In the genomic region with DNA sequence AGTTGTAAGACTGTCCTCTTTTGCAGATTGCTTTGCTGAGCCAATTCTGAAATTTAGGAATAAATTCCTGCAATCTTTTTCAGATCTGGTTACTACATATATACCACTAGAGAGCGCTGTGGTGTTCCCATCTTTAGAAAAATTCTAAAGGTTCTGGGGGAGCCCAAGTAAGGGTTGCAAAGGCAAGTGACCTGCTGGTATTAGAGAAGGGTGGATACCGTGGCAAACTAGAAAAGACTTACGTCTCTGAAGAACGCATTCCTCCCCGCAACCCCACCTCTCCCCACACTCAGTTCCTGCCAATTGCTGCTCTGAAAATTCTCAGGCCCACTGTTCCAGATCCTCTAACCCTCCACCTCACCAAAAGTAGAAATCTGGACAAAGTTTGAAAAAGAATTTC, we compare ENCODE assay signal across 1 cellular context.
TF ChIP-seq lines count a peak whose summit lies in the region.

No MANE protein-coding gene starts in this region.

TF ChIP-seq in K562, 482 proteins besides CTCF, POLR2A, EP300 and RAD21 (continued from another document and continues in another):
- no peak for TF ChIP-seq BHLHE40 (IDR thresholded peaks at IDR 0.05; ENCODE audit: low read length)
- TF ChIP-seq TAL1 (IDR thresholded peaks at IDR 0.05), result no peak
- no peak for TF ChIP-seq TCF7 (IDR thresholded peaks at IDR 0.05; ENCODE audit: borderline replicate concordance)
- no peak for TF ChIP-seq SRSF7 (optimal IDR thresholded peaks at IDR 0.05; ENCODE audit: low read depth, low read length)
- TF ChIP-seq PML (IDR thresholded peaks at IDR 0.05; ENCODE audit: low read length), result no peak
- no peak for TF ChIP-seq ZNF184 (CRISPR knock-in tag; IDR thresholded peaks at IDR 0.05)
- no peak for TF ChIP-seq GATAD2A (IDR thresholded peaks at IDR 0.05)
- no peak for TF ChIP-seq RBM15 (IDR thresholded peaks at IDR 0.05; ENCODE audit: insufficient read depth, low read length)
- no peak for TF ChIP-seq BRCA1 (IDR thresholded peaks at IDR 0.05)
- TF ChIP-seq BRCA1 (CRISPR knock-in tag; IDR thresholded peaks at IDR 0.05), result no peak
- TF ChIP-seq TEAD1 (CRISPR knock-in tag; IDR thresholded peaks at IDR 0.05), result peak; percentile 68 to 81; a peak in 3 of 4 replicates
- TF ChIP-seq MYC (IDR thresholded peaks at IDR 0.05; ENCODE audit: low read depth, low read length), result 0 out of 2 replicates have a peak, but pooled peaks have one; percentile 30
- TF ChIP-seq MYC (CRISPR knock-in tag; IDR thresholded peaks at IDR 0.05; ENCODE audit: borderline replicate concordance, low read depth), result no peak
- TF ChIP-seq, protein P1, sequence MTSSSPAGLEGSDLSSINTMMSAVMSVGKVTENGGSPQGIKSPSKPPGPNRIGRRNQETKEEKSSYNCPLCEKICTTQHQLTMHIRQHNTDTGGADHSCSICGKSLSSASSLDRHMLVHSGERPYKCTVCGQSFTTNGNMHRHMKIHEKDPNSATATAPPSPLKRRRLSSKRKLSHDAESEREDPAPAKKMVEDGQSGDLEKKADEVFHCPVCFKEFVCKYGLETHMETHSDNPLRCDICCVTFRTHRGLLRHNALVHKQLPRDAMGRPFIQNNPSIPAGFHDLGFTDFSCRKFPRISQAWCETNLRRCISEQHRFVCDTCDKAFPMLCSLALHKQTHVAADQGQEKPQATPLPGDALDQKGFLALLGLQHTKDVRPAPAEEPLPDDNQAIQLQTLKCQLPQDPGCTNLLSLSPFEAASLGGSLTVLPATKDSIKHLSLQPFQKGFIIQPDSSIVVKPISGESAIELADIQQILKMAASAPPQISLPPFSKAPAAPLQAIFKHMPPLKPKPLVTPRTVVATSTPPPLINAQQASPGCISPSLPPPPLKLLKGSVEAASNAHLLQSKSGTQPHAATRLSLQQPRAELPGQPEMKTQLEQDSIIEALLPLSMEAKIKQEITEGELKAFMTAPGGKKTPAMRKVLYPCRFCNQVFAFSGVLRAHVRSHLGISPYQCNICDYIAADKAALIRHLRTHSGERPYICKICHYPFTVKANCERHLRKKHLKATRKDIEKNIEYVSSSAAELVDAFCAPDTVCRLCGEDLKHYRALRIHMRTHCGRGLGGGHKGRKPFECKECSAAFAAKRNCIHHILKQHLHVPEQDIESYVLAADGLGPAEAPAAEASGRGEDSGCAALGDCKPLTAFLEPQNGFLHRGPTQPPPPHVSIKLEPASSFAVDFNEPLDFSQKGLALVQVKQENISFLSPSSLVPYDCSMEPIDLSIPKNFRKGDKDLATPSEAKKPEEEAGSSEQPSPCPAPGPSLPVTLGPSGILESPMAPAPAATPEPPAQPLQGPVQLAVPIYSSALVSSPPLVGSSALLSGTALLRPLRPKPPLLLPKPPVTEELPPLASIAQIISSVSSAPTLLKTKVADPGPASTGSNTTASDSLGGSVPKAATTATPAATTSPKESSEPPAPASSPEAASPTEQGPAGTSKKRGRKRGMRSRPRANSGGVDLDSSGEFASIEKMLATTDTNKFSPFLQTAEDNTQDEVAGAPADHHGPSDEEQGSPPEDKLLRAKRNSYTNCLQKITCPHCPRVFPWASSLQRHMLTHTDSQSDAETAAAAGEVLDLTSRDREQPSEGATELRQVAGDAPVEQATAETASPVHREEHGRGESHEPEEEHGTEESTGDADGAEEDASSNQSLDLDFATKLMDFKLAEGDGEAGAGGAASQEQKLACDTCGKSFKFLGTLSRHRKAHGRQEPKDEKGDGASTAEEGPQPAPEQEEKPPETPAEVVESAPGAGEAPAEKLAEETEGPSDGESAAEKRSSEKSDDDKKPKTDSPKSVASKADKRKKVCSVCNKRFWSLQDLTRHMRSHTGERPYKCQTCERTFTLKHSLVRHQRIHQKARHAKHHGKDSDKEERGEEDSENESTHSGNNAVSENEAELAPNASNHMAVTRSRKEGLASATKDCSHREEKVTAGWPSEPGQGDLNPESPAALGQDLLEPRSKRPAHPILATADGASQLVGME (CRISPR knock-in tag; IDR thresholded peaks at IDR 0.05), result no peak
- TF ChIP-seq ZNF57 (CRISPR knock-in tag; IDR thresholded peaks at IDR 0.05), result no peak
- peak; percentile 25 for TF ChIP-seq HDAC3 (IDR thresholded peaks at IDR 0.05; ENCODE audit: borderline replicate concordance, partially characterized antibody)
- TF ChIP-seq SIN3B (IDR thresholded peaks at IDR 0.05; ENCODE audit: low read depth), result no peak
- TF ChIP-seq RNF2 (IDR thresholded peaks at IDR 0.05), result no peak
- TF ChIP-seq CREB1 (IDR thresholded peaks at IDR 0.05), result no peak
- TF ChIP-seq CREB1 (CRISPR knock-in tag; IDR thresholded peaks at IDR 0.05), result no peak
- no peak for TF ChIP-seq RCOR1 (IDR thresholded peaks at IDR 0.05; ENCODE audit: borderline replicate concordance in 1 of 2, low read depth in 2 of 2, low read length in 2 of 2)
- no peak for TF ChIP-seq SMARCA4 (IDR thresholded peaks at IDR 0.05)
- TF ChIP-seq ZBED1 (IDR thresholded peaks at IDR 0.05), result no peak
- TF ChIP-seq ZNF551 (CRISPR knock-in tag; IDR thresholded peaks at IDR 0.05), result no peak
- no peak for TF ChIP-seq TRIM25 (IDR thresholded peaks at IDR 0.05; ENCODE audit: borderline replicate concordance)
- TF ChIP-seq, protein P2, sequence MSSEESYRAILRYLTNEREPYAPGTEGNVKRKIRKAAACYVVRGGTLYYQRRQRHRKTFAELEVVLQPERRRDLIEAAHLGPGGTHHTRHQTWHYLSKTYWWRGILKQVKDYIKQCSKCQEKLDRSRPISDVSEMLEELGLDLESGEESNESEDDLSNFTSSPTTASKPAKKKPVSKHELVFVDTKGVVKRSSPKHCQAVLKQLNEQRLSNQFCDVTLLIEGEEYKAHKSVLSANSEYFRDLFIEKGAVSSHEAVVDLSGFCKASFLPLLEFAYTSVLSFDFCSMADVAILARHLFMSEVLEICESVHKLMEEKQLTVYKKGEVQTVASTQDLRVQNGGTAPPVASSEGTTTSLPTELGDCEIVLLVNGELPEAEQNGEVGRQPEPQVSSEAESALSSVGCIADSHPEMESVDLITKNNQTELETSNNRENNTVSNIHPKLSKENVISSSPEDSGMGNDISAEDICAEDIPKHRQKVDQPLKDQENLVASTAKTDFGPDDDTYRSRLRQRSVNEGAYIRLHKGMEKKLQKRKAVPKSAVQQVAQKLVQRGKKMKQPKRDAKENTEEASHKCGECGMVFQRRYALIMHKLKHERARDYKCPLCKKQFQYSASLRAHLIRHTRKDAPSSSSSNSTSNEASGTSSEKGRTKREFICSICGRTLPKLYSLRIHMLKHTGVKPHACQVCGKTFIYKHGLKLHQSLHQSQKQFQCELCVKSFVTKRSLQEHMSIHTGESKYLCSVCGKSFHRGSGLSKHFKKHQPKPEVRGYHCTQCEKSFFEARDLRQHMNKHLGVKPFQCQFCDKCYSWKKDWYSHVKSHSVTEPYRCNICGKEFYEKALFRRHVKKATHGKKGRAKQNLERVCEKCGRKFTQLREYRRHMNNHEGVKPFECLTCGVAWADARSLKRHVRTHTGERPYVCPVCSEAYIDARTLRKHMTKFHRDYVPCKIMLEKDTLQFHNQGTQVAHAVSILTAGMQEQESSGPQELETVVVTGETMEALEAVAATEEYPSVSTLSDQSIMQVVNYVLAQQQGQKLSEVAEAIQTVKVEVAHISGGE (CRISPR knock-in tag; IDR thresholded peaks at IDR 0.05), result no peak
- TF ChIP-seq TAF1 (IDR thresholded peaks at IDR 0.05; ENCODE audit: control insufficient read depth, extremely low read depth, insufficient read depth, low read length, severe bottlenecking), result no peak
- TF ChIP-seq SRSF3 (IDR thresholded peaks at IDR 0.05; ENCODE audit: insufficient read depth, low read length), result no peak
- no peak for TF ChIP-seq CHD1 (IDR thresholded peaks at IDR 0.05; ENCODE audit: low read length)
- TF ChIP-seq PHF21A (IDR thresholded peaks at IDR 0.05; ENCODE audit: borderline replicate concordance, low read depth), result no peak
- no peak for TF ChIP-seq POLR2G (IDR thresholded peaks at IDR 0.05; ENCODE audit: low read depth, low read length)
- TF ChIP-seq SMC3 (conservative IDR thresholded peaks at IDR 0.05; ENCODE audit: insufficient read depth, low read depth, low read length), result peak; percentile 64
- no peak for TF ChIP-seq POLR3A (IDR thresholded peaks at IDR 0.05; ENCODE audit: borderline replicate concordance, extremely low read depth, insufficient read depth, insufficient read length)
- TF ChIP-seq ZNF75A (CRISPR knock-in tag; IDR thresholded peaks at IDR 0.05), result no peak
- TF ChIP-seq ZNF347 (CRISPR knock-in tag; IDR thresholded peaks at IDR 0.05; ENCODE audit: low read depth), result no peak
- 0 out of 2 replicates have a peak, but pooled peaks have one; percentile 47 for TF ChIP-seq ARID3A (IDR thresholded peaks at IDR 0.05; ENCODE audit: borderline replicate concordance, low read depth, low read length)
- TF ChIP-seq KLF13 (tag; IDR thresholded peaks at IDR 0.05; ENCODE audit: borderline replicate concordance, low read depth), result no peak
- peak; percentile 62 for TF ChIP-seq TEAD4 (IDR thresholded peaks at IDR 0.05; ENCODE audit: low read length)
- no peak for TF ChIP-seq TEAD4 (CRISPR knock-in tag; IDR thresholded peaks at IDR 0.05; ENCODE audit: borderline replicate concordance)
- TF ChIP-seq MAFK (IDR thresholded peaks at IDR 0.05; ENCODE audit: low read length), result peak; percentile 3; the same call in 1 of the 2 replicates
- no peak for TF ChIP-seq CHCHD3 (CRISPR knock-in tag; IDR thresholded peaks at IDR 0.05)
- TF ChIP-seq, protein P3, sequence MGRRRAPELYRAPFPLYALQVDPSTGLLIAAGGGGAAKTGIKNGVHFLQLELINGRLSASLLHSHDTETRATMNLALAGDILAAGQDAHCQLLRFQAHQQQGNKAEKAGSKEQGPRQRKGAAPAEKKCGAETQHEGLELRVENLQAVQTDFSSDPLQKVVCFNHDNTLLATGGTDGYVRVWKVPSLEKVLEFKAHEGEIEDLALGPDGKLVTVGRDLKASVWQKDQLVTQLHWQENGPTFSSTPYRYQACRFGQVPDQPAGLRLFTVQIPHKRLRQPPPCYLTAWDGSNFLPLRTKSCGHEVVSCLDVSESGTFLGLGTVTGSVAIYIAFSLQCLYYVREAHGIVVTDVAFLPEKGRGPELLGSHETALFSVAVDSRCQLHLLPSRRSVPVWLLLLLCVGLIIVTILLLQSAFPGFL (CRISPR knock-in tag; IDR thresholded peaks at IDR 0.05), result no peak
- no peak for TF ChIP-seq MLX (CRISPR knock-in tag; conservative IDR thresholded peaks at IDR 0.05)
- TF ChIP-seq ELF2 (CRISPR knock-in tag; IDR thresholded peaks at IDR 0.05), result no peak
- TF ChIP-seq CREB3L1 (IDR thresholded peaks at IDR 0.05; ENCODE audit: borderline replicate concordance, low read depth), result no peak
- no peak for TF ChIP-seq KDM2B (CRISPR knock-in tag; IDR thresholded peaks at IDR 0.05)
- TF ChIP-seq, protein P4, sequence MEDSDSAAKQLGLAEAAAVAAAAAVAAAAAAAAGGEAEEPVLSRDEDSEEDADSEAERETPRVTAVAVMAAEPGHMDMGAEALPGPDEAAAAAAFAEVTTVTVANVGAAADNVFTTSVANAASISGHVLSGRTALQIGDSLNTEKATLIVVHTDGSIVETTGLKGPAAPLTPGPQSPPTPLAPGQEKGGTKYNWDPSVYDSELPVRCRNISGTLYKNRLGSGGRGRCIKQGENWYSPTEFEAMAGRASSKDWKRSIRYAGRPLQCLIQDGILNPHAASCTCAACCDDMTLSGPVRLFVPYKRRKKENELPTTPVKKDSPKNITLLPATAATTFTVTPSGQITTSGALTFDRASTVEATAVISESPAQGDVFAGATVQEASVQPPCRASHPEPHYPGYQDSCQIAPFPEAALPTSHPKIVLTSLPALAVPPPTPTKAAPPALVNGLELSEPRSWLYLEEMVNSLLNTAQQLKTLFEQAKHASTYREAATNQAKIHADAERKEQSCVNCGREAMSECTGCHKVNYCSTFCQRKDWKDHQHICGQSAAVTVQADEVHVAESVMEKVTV (CRISPR knock-in tag; IDR thresholded peaks at IDR 0.05), result peak; percentile 79
- TF ChIP-seq MXI1 (IDR thresholded peaks at IDR 0.05; ENCODE audit: low read depth, low read length), result no peak
- no peak for TF ChIP-seq FOXM1 (IDR thresholded peaks at IDR 0.05; ENCODE audit: low read depth)
- no peak for TF ChIP-seq FOXM1 (CRISPR knock-in tag; IDR thresholded peaks at IDR 0.05; ENCODE audit: low read depth)
- 0 out of 4 replicates have a peak, but pooled peaks of 1 of the 2 experiments have one; percentile 35 for TF ChIP-seq MAZ (CRISPR knock-in tag; conservative IDR thresholded peaks at IDR 0.05 in 1 of 2, IDR thresholded peaks at IDR 0.05 in 1 of 2)
- no peak for TF ChIP-seq ZNF77 (CRISPR knock-in tag; IDR thresholded peaks at IDR 0.05)
